Comparison of ENCODE assay signal across 20 cellular contexts in genomic region chr2:235004289-235004903, GRCh38. TPM values are rescaled to one million over a fixed set of nuclear protein-coding genes. Genes with fewer than 3 reads are reported as not detected.
DNase-seq lines count a peak whose midpoint lies in the region; ATAC-seq, FAIRE-seq and TF ChIP-seq lines count a peak whose summit lies in the region.
"Had no signal": no experiment of that assay in that cellular context is flagged by ENCODE, and none has a peak within 500 bp of the region (broad histone marks: within the 10 kb centered on the region; RNA-seq: fewer than 3 reads in every experiment).

No MANE protein-coding gene starts in this region.

- H2BK15ac ChIP-seq in mesenchymal stem cell (ENCODE audit: low read depth, poor library complexity, severe bottlenecking), result no peak overlapping the region

- H2AFZ ChIP-seq in mesenchymal stem cell (ENCODE audit: low read depth, low read length), result no peak overlapping the region

- H3K23ac ChIP-seq in mesenchymal stem cell (ENCODE audit: low read length in 2 of 2), result no peak overlapping the region

- H3K4me1 ChIP-seq in breast epithelium (peaks cover 0 to 11% of the 10 kb centered on the region in 2 donors), body of pancreas (peaks cover 98% of the 10 kb centered on the region), mesenchymal stem cell (ENCODE audit: control insufficient read depth, insufficient read depth, low read depth, low read length) (peaks cover 63% of the 10 kb centered on the region), small intestine (ENCODE audit: control insufficient read depth in 2 of 2, insufficient read depth in 1 of 2, low read depth in 1 of 2, low read length in 1 of 2) (peaks cover 4 to 14% of the 10 kb centered on the region in 2 donors)

- no peak overlapping the region for H3K4me3 Mint-ChIP-seq in MCF 10A (ENCODE audit: unreplicated experiment)
- H3K4me3 Mint-ChIP-seq: CD4-positive, alpha-beta memory T cell had no signal

- no peak overlapping the region for H2BK12ac ChIP-seq in mesenchymal stem cell (ENCODE audit: low read length in 2 of 2)

- no peaks in the 10 kb centered on the region for H3K9me3 Mint-ChIP-seq in MCF 10A (ENCODE audit: unreplicated experiment)
- H3K9me3 Mint-ChIP-seq: CD4-positive, alpha-beta memory T cell had no signal

- DNase-seq in MCF 10A (ENCODE audit: unreplicated experiment) (no peak), breast epithelium (ENCODE audit: low spot score in 2 of 2) (no peak), body of pancreas (no peak), mesenchymal stem cell (no peak), small intestine (peak; percentile 43), dorsolateral prefrontal cortex (no peak)
- DNase-seq in activated CD4-positive, alpha-beta T cell treated with anti-CD3 and anti-CD28 coated beads, Interleukin-2, amount 50 U/mL, for 48 hours, result no peak
- DNase-seq: BE2C; CD4-positive, alpha-beta memory T cell; DMS79; MG63; NCI-H1092 treated with DMSO at 0.1 percent for 48 hours; NCI-H2081 treated with DMSO at 0.1 percent for 48 hours had no signal

- H4K91ac ChIP-seq in mesenchymal stem cell (ENCODE audit: low read length), result no peak overlapping the region

- H3K18ac ChIP-seq in mesenchymal stem cell (ENCODE audit: low read depth in 1 of 2, low read length in 2 of 2), result peak overlapping the region in 1 of 2 experiments; percentile 78

- TF ChIP-seq POLR2A in breast epithelium (IDR thresholded peaks at IDR 0.05) (no peak), body of pancreas (IDR thresholded peaks at IDR 0.05) (no peak)

- H2AK5ac ChIP-seq in mesenchymal stem cell (ENCODE audit: low read length, severe bottlenecking), result no peak overlapping the region

- intact Hi-C loops in MCF 10A (cut with micrococcal nuclease) (no loop called here), breast epithelium (cut with DNase I; ENCODE audit: low total_unique reads) (no loop called here), body of pancreas (cut with DNase I) (no loop called here), dorsolateral prefrontal cortex (cut with DNase I) (loop anchor here in 1 of 2 donors (10.0 kb wide), 1 partner anchor 50 kb away; no protein-coding TSS in a partner anchor)

- no peaks in the 10 kb centered on the region for H3K27me3 Mint-ChIP-seq in MCF 10A (ENCODE audit: insufficient read depth, unreplicated experiment)
- H3K27me3 Mint-ChIP-seq: CD4-positive, alpha-beta memory T cell had no signal

- TF ChIP-seq CTCF in MCF 10A (IDR thresholded peaks at IDR 0.05; ENCODE audit: unreplicated experiment), result no peak
- TF ChIP-seq CTCF in breast epithelium (IDR thresholded peaks at IDR 0.05), result no peak
- TF ChIP-seq CTCF in body of pancreas (IDR thresholded peaks at IDR 0.05), result no peak
- no peak for TF ChIP-seq CTCF in dorsolateral prefrontal cortex (IDR thresholded peaks at IDR 0.05 in 54 of 56, conservative IDR thresholded peaks at IDR 0.05 in 2 of 56; ENCODE audit: low read depth in 1 of 56, partially characterized antibody in 56 of 56)

- H3K27ac ChIP-seq in breast epithelium (no peak overlapping the region), body of pancreas (peak overlapping the region; percentile 91 to 95 (median 92)), mesenchymal stem cell (ENCODE audit: low read length, poor library complexity, severe bottlenecking) (peak overlapping the region; percentile 39), small intestine (ENCODE audit: low read depth in 1 of 2, low read length in 1 of 2) (no peak overlapping the region), dorsolateral prefrontal cortex (peak overlapping the region in 1 of 59 donors; percentile 53)
- H3K27ac ChIP-seq: 22Rv1, KMS-11 had no signal

- H3K9ac ChIP-seq in mesenchymal stem cell (ENCODE audit: low read length), result no peak overlapping the region
- H3K9ac ChIP-seq: KMS-11 had no signal

- CTCF ChIA-PET in MCF 10A (lab: Yijun Ruan, JAX), result no interaction called here

- peak overlapping the region; percentile 42 for H3K27ac Mint-ChIP-seq in MCF 10A (ENCODE audit: low read depth, unreplicated experiment)
- H3K27ac Mint-ChIP-seq: CD4-positive, alpha-beta memory T cell had no signal

- WGBS in body of pancreas, 2 donors, result 71 to 73% methylated on average over 8 of the region's 8 CpGs
- 87% methylated on average over 7 of the region's 8 CpGs for WGBS in mesenchymal stem cell
- WGBS in small intestine, 3 donors, result 48 to 68% (median 53%) methylated on average over 8 of the region's 8 CpGs

- H3K4me1 Mint-ChIP-seq in MCF 10A (ENCODE audit: insufficient read depth, unreplicated experiment), result peaks cover 23% of the 10 kb centered on the region
- H3K4me1 Mint-ChIP-seq: CD4-positive, alpha-beta memory T cell had no signal

- no peaks in the 10 kb centered on the region for H3K79me1 ChIP-seq in mesenchymal stem cell (replicated peaks; ENCODE audit: low read length, poor library complexity, severe bottlenecking)

- H3K4me2 ChIP-seq in mesenchymal stem cell (ENCODE audit: low read length, poor library complexity, severe bottlenecking), result no peak overlapping the region
- H3K4me2 ChIP-seq: KMS-11 had no signal

- H3K9me3 ChIP-seq in breast epithelium, result no peaks in the 10 kb centered on the region
- no peaks in the 10 kb centered on the region for H3K9me3 ChIP-seq in body of pancreas
- no peaks in the 10 kb centered on the region for H3K9me3 ChIP-seq in mesenchymal stem cell (ENCODE audit: control insufficient read depth, low read length)
- H3K9me3 ChIP-seq in small intestine (ENCODE audit: control insufficient read depth, low read depth), result no peaks in the 10 kb centered on the region
- H3K9me3 ChIP-seq: BE2C, MG63, Peyer's patch had no signal

- H3K14ac ChIP-seq in mesenchymal stem cell (ENCODE audit: low read length in 2 of 2), result no peak overlapping the region

- no peak overlapping the region for H3K4me3 ChIP-seq in breast epithelium
- H3K4me3 ChIP-seq in body of pancreas, result no peak overlapping the region
- no peak overlapping the region for H3K4me3 ChIP-seq in mesenchymal stem cell (ENCODE audit: insufficient read depth in 1 of 2, low read depth in 1 of 2, low read length in 2 of 2)
- H3K4me3 ChIP-seq in small intestine (ENCODE audit: low read depth in 1 of 2, low read length in 2 of 2), result no peak overlapping the region
- no peak overlapping the region for H3K4me3 ChIP-seq in dorsolateral prefrontal cortex
- H3K4me3 ChIP-seq: MG63, Peyer's patch had no signal

- H3K4ac ChIP-seq in mesenchymal stem cell (ENCODE audit: low read depth in 1 of 2, low read length in 2 of 2), result peak overlapping the region; percentile 57 to 65

- H3K36me3 ChIP-seq in breast epithelium (no peaks in the 10 kb centered on the region), body of pancreas (replicated peaks in 1 of 2; ENCODE audit: insufficient read depth in 1 of 2, low read depth in 2 of 2) (no peaks in the 10 kb centered on the region), mesenchymal stem cell (ENCODE audit: control insufficient read depth in 1 of 2, insufficient read depth in 2 of 2, low read depth in 1 of 2, low read length in 2 of 2) (peaks cover 31 to 71% of the 10 kb centered on the region in 2 experiments), small intestine (ENCODE audit: control insufficient read depth in 2 of 2, insufficient read depth in 2 of 2, low read length in 2 of 2) (no peaks in the 10 kb centered on the region)
- H3K36me3 ChIP-seq: BE2C, Peyer's patch had no signal

- no TSS peak for BruUV-seq in MCF 10A (replicated peaks; lab: Mats Ljungman, UMichigan)

- no peaks in the 10 kb centered on the region for H3K27me3 ChIP-seq in breast epithelium
- H3K27me3 ChIP-seq in body of pancreas, result no peaks in the 10 kb centered on the region
- no peaks in the 10 kb centered on the region for H3K27me3 ChIP-seq in mesenchymal stem cell (ENCODE audit: control insufficient read depth in 1 of 2, insufficient read depth in 1 of 2, low read length in 2 of 2)
- no peaks in the 10 kb centered on the region for H3K27me3 ChIP-seq in small intestine (ENCODE audit: control insufficient read depth in 2 of 2, insufficient read depth in 2 of 2, low read length in 2 of 2)
- no peaks in the 10 kb centered on the region for H3K27me3 ChIP-seq in dorsolateral prefrontal cortex
- H3K27me3 ChIP-seq: BE2C, MG63, Peyer's patch had no signal

- no peak overlapping the region for H2BK120ac ChIP-seq in mesenchymal stem cell (ENCODE audit: low read depth, low read length)

- peaks cover 24% of the 10 kb centered on the region for H3K36me3 Mint-ChIP-seq in MCF 10A (ENCODE audit: insufficient read depth, unreplicated experiment)
- H3K36me3 Mint-ChIP-seq: CD4-positive, alpha-beta memory T cell had no signal

- no peak for FAIRE-seq in small intestine (lab: Jason Lieb, UNC)
- FAIRE-seq: D721Med had no signal

- H4K8ac ChIP-seq in mesenchymal stem cell (ENCODE audit: low read length), result no peak overlapping the region

- ATAC-seq in body of pancreas (no peak), HG02678 (IDR thresholded peaks at IDR 0.05; ENCODE audit: unreplicated experiment) (no peak)
- ATAC-seq: HCT116, Right ventricle myocardium inferior had no signal

- POLR2A ChIA-PET in MCF 10A (lab: Yijun Ruan, JAX), result no interaction called here

- no peak overlapping the region for H2BK5ac ChIP-seq in mesenchymal stem cell (ENCODE audit: low read depth, low read length, poor library complexity, severe bottlenecking)

RNA-seq across cellular contexts. Expression of gene SH3BP4, which starts 52.6 kb away (rescaled TPM):
- total RNA-seq in MCF 10A (2022) (57.6 and 59.7 TPM in 2 replicates), breast epithelium (10 to 100 TPM; 28.5 to 73.6 (median 44.2) TPM), body of pancreas (10 to 100 TPM; 62.6 to 71.9 TPM), dorsolateral prefrontal cortex (10 to 100 TPM; 10.0 to 57.7 (median 23.5) TPM)
- 48.8 TPM for polyA plus RNA-seq in mesenchymal stem cell (2013, experiment 1 of 2)
- polyA plus RNA-seq in mesenchymal stem cell (2013, experiment 2 of 2), result 47.7 TPM
- polyA plus RNA-seq in small intestine, result 10 to 100 TPM in 1 of 3 donors, 1 to 10 TPM in 2; 3.6 to 36.7 (median 5.1) TPM
- polyA plus RNA-seq: CD4-positive, alpha-beta memory T cell had no signal

Comparison
In these comparisons a context has a peak if more than half of its experiments do, and no peak if none do; other contexts are left out.
1. H3K27ac ChIP-seq: peak in body of pancreas (4 of 4) and mesenchymal stem cell (single experiment); none in breast epithelium (0 of 2) and small intestine (0 of 2).